ENCODE assay signal across 8 cellular contexts in the genomic region with DNA sequence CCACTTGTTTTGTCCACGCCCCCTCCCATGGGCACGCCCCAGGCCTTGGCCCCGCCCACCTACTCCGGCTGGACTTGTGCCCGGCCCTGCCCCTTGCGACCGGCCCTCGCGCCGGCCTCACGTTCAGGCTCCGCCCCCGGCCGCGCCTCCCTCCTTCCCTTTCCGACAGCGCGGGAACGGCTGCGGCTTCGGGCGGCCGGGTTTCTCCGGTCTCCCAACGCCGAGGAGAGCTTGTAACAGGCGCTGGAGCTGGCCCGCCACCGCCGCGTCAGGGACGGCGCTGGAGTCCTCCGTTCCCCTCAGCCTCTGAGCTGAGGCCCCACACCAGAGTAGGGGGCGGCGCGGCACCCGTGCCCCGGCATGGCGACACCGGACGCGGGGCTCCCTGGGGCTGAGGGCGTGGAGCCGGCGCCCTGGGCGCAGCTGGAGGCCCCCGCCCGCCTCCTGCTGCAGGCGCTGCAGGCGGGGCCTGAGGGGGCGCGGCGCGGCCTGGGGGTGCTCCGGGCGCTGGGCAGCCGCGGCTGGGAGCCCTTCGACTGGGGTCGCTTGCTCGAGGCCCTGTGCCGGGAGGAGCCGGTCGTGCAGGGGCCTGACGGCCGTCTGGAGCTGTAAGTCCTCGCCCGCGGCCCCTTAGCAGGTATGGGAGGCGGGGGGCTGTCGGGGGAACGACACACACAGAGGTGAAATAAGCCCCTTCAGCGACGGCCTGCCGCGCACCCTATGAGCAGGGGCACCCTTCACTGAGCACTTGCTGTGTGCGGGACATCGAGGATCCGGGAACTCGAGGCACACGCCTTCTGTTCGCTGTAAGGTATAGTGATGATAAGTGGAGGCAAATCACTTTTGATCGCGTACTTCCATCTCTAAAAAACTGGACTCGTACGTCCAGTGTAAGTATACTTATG. TPM values are rescaled to one million over a fixed set of nuclear protein-coding genes. Genes with fewer than 3 reads are reported as not detected.
A peak's percentile ranks its signal among the peaks of the same experiment; 100 is the strongest.
DNase-seq lines count a peak whose midpoint lies in the region; TF ChIP-seq lines count a peak whose summit lies in the region.

A gene with protein sequence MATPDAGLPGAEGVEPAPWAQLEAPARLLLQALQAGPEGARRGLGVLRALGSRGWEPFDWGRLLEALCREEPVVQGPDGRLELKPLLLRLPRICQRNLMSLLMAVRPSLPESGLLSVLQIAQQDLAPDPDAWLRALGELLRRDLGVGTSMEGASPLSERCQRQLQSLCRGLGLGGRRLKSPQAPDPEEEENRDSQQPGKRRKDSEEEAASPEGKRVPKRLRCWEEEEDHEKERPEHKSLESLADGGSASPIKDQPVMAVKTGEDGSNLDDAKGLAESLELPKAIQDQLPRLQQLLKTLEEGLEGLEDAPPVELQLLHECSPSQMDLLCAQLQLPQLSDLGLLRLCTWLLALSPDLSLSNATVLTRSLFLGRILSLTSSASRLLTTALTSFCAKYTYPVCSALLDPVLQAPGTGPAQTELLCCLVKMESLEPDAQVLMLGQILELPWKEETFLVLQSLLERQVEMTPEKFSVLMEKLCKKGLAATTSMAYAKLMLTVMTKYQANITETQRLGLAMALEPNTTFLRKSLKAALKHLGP (plus strand): TSS at position 153 of the 905 bp plus-strand sequence. CDS start 208 bp downstream, at position 361.

- H3K4me1 ChIP-seq in HAP-1 = peaks cover 14% of the 10 kb centered on the region
- peaks cover 15% of the 10 kb centered on the region for H3K4me1 ChIP-seq in MM.1S (ENCODE audit: low read length)
- H3K4me1 ChIP-seq in SJCRH30 = peaks cover 15% of the 10 kb centered on the region
- H3K4me1 ChIP-seq in neural progenitor cell = peaks cover 30% of the 10 kb centered on the region
- H3K4me1 ChIP-seq in stomach = peaks cover 15 to 32% (median 25%) of the 10 kb centered on the region in 4 donors

- peaks cover 13% of the 10 kb centered on the region for H3K27me3 Mint-ChIP-seq in neural progenitor cell (ENCODE audit: insufficient read depth, low read depth)

- in situ Hi-C loops in HAP-1 (cut with MboI; ENCODE audit: low sequenced_read_pairs) = loop anchor here (5.0 kb wide), 1 partner anchor 110 kb away; a partner anchor contains a TSS

- H3K9ac ChIP-seq in MM.1S (ENCODE audit: low read length) (peak within 1 kb of the TSS; percentile 73), neural progenitor cell (peak within 1 kb of the TSS; percentile 24)

- H3F3A ChIP-seq in MM.1S (ENCODE audit: insufficient read depth, low read length) = no peaks in the 10 kb centered on the region
- peaks cover 25% of the 10 kb centered on the region for H3F3A ChIP-seq in neural progenitor cell (ENCODE audit: low read depth)

- 0 out of 2 replicates have a peak, but pooled peaks cover 4% of the 10 kb centered on the region for H3K79me2 ChIP-seq in MM.1S (ENCODE audit: low read length)
- no peaks in the 10 kb centered on the region for H3K79me2 ChIP-seq in neural progenitor cell (ENCODE audit: low read depth)

- peak within 1 kb of the TSS; percentile 99 for H3K4me2 ChIP-seq in MM.1S (ENCODE audit: low read depth, low read length)
- peak within 1 kb of the TSS; percentile 88 for H3K4me2 ChIP-seq in neural progenitor cell

- TF ChIP-seq EP300 in stomach (IDR thresholded peaks at IDR 0.05) = no peak

- H3K9me3 ChIP-seq in HAP-1 (no peaks in the 10 kb centered on the region), MM.1S (replicated peaks; ENCODE audit: insufficient read depth, low read length) (no peaks in the 10 kb centered on the region), SJCRH30 (replicated peaks) (no peaks in the 10 kb centered on the region), neural progenitor cell (ENCODE audit: low read depth) (no peaks in the 10 kb centered on the region), stomach (no peaks in the 10 kb centered on the region)

- peak within 1 kb of the TSS; percentile 92 for H2AFZ ChIP-seq in MM.1S (ENCODE audit: low read length)
- H2AFZ ChIP-seq in neural progenitor cell (replicated peaks) = peak within 1 kb of the TSS; percentile 7

- peak within 1 kb of the TSS; percentile 83 for H3K4me3 Mint-ChIP-seq in neural progenitor cell

- H3K27me3 ChIP-seq in HAP-1 (ENCODE audit: low read depth) (no peaks in the 10 kb centered on the region), MM.1S (replicated peaks; ENCODE audit: insufficient read depth, low read length) (peaks cover 13% of the 10 kb centered on the region; the same call in 1 of the 2 replicates), SJCRH30 (0 out of 2 replicates have a peak, but pooled peaks cover 3% of the 10 kb centered on the region), neural progenitor cell (peaks cover 32% of the 10 kb centered on the region), stomach (no peaks in the 10 kb centered on the region)

- peak; percentile 42 for DNase-seq in GF-D8 (lab: John Stamatoyannopoulos, UW)
- peak; percentile 80 to 97 for DNase-seq in HAP-1 (ENCODE audit: low spot score in 2 of 2)
- DNase-seq in MM.1S = peak; percentile 92
- peak; percentile 92 to 93 for DNase-seq in SJCRH30
- DNase-seq in activated gamma-delta T cell treated with Interleukin-2 at 50 U/mL for 16 hours = peak; percentile 89
- DNase-seq in fibroblast of villous mesenchyme (ENCODE audit: low read depth) = peak; percentile 92
- peak; percentile 99 for DNase-seq in neural progenitor cell (ENCODE audit: low spot score)
- DNase-seq in stomach = peak; percentile 97

- peaks cover 9% of the 10 kb centered on the region for H3K36me3 Mint-ChIP-seq in neural progenitor cell

- H4K20me1 ChIP-seq in MM.1S (ENCODE audit: insufficient read depth, low read length) (no peaks in the 10 kb centered on the region), neural progenitor cell (ENCODE audit: low read depth) (peaks cover 2% of the 10 kb centered on the region)

- intact Hi-C loops in stomach (cut with DNase I; ENCODE audit: low total_unique reads) = loop anchor here (5.0 kb wide), 2 partner anchors 110 to 155 kb away; a partner anchor contains a TSS

- no peak for TF ChIP-seq POLR2A in stomach (IDR thresholded peaks at IDR 0.05)

- H3K27ac ChIP-seq in MM.1S (ENCODE audit: low read length) = peak within 1 kb of the TSS; percentile 55; the same call in 1 of the 2 replicates
- peak within 1 kb of the TSS; percentile 71 for H3K27ac ChIP-seq in SJCRH30
- no peak within 1 kb of the TSS for H3K27ac ChIP-seq in neural progenitor cell
- H3K27ac ChIP-seq in stomach = peak within 1 kb of the TSS; percentile 61 to 88 (median 80)

- peaks cover 38% of the 10 kb centered on the region for H3K4me1 Mint-ChIP-seq in neural progenitor cell

- peak within 1 kb of the TSS; percentile 64 for H3K4me3 ChIP-seq in HAP-1
- peak within 1 kb of the TSS; percentile 87 for H3K4me3 ChIP-seq in MM.1S (ENCODE audit: low read length)
- peak within 1 kb of the TSS; percentile 84 for H3K4me3 ChIP-seq in SJCRH30
- peak within 1 kb of the TSS; percentile 69 for H3K4me3 ChIP-seq in fibroblast of villous mesenchyme (ENCODE audit: low read depth, low read length)
- peak within 1 kb of the TSS; percentile 55 for H3K4me3 ChIP-seq in neural progenitor cell
- H3K4me3 ChIP-seq in stomach = peak within 1 kb of the TSS; percentile 58 to 78 (median 71)

- H3K36me3 ChIP-seq in HAP-1 (replicated peaks) = peaks cover 6% of the 10 kb centered on the region
- H3K36me3 ChIP-seq in MM.1S (replicated peaks; ENCODE audit: insufficient read depth, low read length) = no peaks in the 10 kb centered on the region
- no peaks in the 10 kb centered on the region for H3K36me3 ChIP-seq in SJCRH30
- no peaks in the 10 kb centered on the region for H3K36me3 ChIP-seq in neural progenitor cell
- H3K36me3 ChIP-seq in stomach = peaks cover 0 to 21% (median 19%) of the 10 kb centered on the region in 4 donors

- TF ChIP-seq CTCF in MM.1S (IDR thresholded peaks at IDR 0.05; ENCODE audit: low read length) (no peak), fibroblast of villous mesenchyme (IDR thresholded peaks at IDR 0.05; ENCODE audit: insufficient read depth, low read depth, low read length) (no peak), neural progenitor cell (IDR thresholded peaks at IDR 0.05) (no peak), stomach (IDR thresholded peaks at IDR 0.05) (no peak)

- no peaks in the 10 kb centered on the region for H3K9me3 Mint-ChIP-seq in neural progenitor cell

- no peaks in the 10 kb centered on the region for H3K9me2 ChIP-seq in MM.1S (replicated peaks; ENCODE audit: insufficient read depth, low read length)

- WGBS in stomach, 5 donors = 0 to 2% (median 1%) methylated on average over 16 to 87 of the region's 87 CpGs

- H3K27ac Mint-ChIP-seq in neural progenitor cell = no peak within 1 kb of the TSS

RNA-seq across cellular contexts. Expression of the gene that starts here (rescaled TPM):
- 10.5 and 10.9 TPM in 2 replicates for total RNA-seq in SJCRH30 (2014; rRNA removed; shearing (Covaris generic))
- 4.5 and 6.5 TPM in 2 replicates for total RNA-seq in fibroblast of villous mesenchyme
- total RNA-seq in neural progenitor cell (ENCODE audit: low replicate concordance) = 9.3 and 23.9 TPM in 2 replicates
- total RNA-seq in stomach = 1 to 10 TPM; 1.3 to 8.3 (median 3.5) TPM
- polyA plus RNA-seq in stomach = 1 to 10 TPM; 3.1 to 4.9 (median 3.2) TPM

Comparison
In these comparisons a context has a peak if more than half of its experiments do, and no peak if none do; other contexts are left out.
1. DNase-seq: peak in every context shown above with its lines; median percentile 99 in neural progenitor cell; 97 in stomach; 92 in SJCRH30; 92 in MM.1S; 92 in fibroblast of villous mesenchyme; 89 in activated gamma-delta T cell treated with Interleukin-2 at 50 U/mL for 16 hours; 88 in HAP-1; 42 in GF-D8.